In genomic region chr5:72425995-72426394, GRCh38 we compare ENCODE assay signal across 2 cellular contexts.
TF ChIP-seq lines count a peak whose summit lies in the region.

No MANE protein-coding gene starts in this region.

TF ChIP-seq in A549, 52 proteins besides CTCF, POLR2A, EP300 and RAD21 (continued from another document):
- TF ChIP-seq NPAS2 (CRISPR knock-in tag; IDR thresholded peaks at IDR 0.05; ENCODE audit: borderline replicate concordance) (no peak), HES2 (IDR thresholded peaks at IDR 0.05) (no peak), RARB (CRISPR knock-in tag; IDR thresholded peaks at IDR 0.05) (no peak), NR3C1 (IDR thresholded peaks at IDR 0.05) (no peak), SMC3 (IDR thresholded peaks at IDR 0.05) (no peak), HOXB5 (CRISPR knock-in tag; IDR thresholded peaks at IDR 0.05) (no peak), JUN (IDR thresholded peaks at IDR 0.05) (no peak), TP53 (CRISPR knock-in tag; IDR thresholded peaks at IDR 0.05) (no peak), SREBF2 (IDR thresholded peaks at IDR 0.05) (no peak), TFCP2L1 (CRISPR knock-in tag; IDR thresholded peaks at IDR 0.05) (no peak), EHMT2 (IDR thresholded peaks at IDR 0.05; ENCODE audit: low read depth) (no peak), CEBPB (IDR thresholded peaks at IDR 0.05) (no peak), EHF (CRISPR knock-in tag; IDR thresholded peaks at IDR 0.05) (no peak), PHF8 (IDR thresholded peaks at IDR 0.05; ENCODE audit: borderline replicate concordance, low read depth) (no peak)

TF ChIP-seq in K562, 482 proteins besides CTCF, POLR2A, EP300 and RAD21 (continued from another document):
- no peak for TF ChIP-seq E2F8 (IDR thresholded peaks at IDR 0.05; ENCODE audit: low read depth, partially characterized antibody)
- peak; percentile 57; the same call in 1 of the 2 replicates for TF ChIP-seq C11orf30 (IDR thresholded peaks at IDR 0.05; ENCODE audit: low read depth)
- 0 out of 2 replicates have a peak, but pooled peaks have one; percentile 23 for TF ChIP-seq MAFK (IDR thresholded peaks at IDR 0.05; ENCODE audit: low read length)
- peak; percentile 61; the same call in 1 of the 2 replicates for TF ChIP-seq ZNF316 (IDR thresholded peaks at IDR 0.05)
- no peak for TF ChIP-seq BDP1 (IDR thresholded peaks at IDR 0.05; ENCODE audit: insufficient read depth, insufficient read length)
- TF ChIP-seq MAFF (IDR thresholded peaks at IDR 0.05; ENCODE audit: low read length), result 0 out of 2 replicates have a peak, but pooled peaks have one; percentile 17
